In the genomic region with DNA sequence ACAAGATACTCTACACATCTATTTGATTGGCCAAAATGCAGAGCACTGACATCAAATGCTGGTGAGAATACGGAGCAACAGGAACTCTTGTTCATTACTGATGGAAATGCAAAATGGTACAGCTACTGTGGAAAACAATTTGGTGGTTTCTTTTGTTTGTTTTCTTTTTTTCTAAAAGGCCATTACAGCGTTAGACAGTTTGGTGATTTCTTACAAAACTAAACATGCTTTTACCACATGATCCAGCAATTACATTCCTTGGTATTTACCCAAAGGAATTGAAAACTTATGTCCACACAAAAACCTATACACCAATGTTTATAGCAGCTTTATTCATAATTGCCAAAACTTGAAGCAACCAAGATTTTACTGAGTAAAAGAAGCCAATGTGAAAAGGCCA, we compare ENCODE assay signal across 19 cellular contexts.
"Had no signal": no experiment of that assay in that cellular context is flagged by ENCODE, and none has a peak within 500 bp of the region (broad histone marks: within the 10 kb centered on the region; RNA-seq: fewer than 3 reads in every experiment).

No MANE protein-coding gene starts in this region.

- H3K27me3 ChIP-seq: cardiac muscle cell, tibial artery had no signal

- H3K9me3 ChIP-seq: adrenal gland, gastroesophageal sphincter, heart left ventricle, left ventricle myocardium inferior, psoas muscle, tibial artery had no signal

- H3K4me1 ChIP-seq: adrenal gland, gastroesophageal sphincter, psoas muscle had no signal

- DNase-seq: activated CD8-positive, alpha-beta memory T cell treated with anti-CD3 and anti-CD28 coated beads for 24 hours; activated CD8-positive, alpha-beta memory T cell treated with anti-CD3 and anti-CD28 coated beads, Interleukin-2, amount 50 U/mL, for 48 hours; activated effector memory CD4-positive, alpha-beta T cell treated with anti-CD3 and anti-CD28 coated beads, Interleukin-2, amount 50 U/mL, for 16 hours; activated T-cell treated with anti-CD3 and anti-CD28 coated beads, Interleukin-2, amount 50 U/mL, for 72 hours; adrenal gland; dermis blood vessel endothelial cell; effector memory CD8-positive, alpha-beta T cell; heart left ventricle; left ventricle myocardium inferior; mammary epithelial cell; psoas muscle; right cardiac atrium; stimulated activated naive CD8-positive, alpha-beta T cell treated with anti-CD3 and anti-CD28 coated beads, Interleukin-15, Interleukin-2, amounts not matched to agents 100 U/mL and 50 U/mL, for 24 hours; substantia nigra; T-helper 1 cell; T-helper 9 cell; tibial artery had no signal

- H3K4me3 ChIP-seq: adrenal gland, cardiac muscle cell, gastroesophageal sphincter, heart left ventricle, left ventricle myocardium inferior, psoas muscle, tibial artery had no signal

- H3K36me3 ChIP-seq: adrenal gland, cardiac muscle cell, gastroesophageal sphincter, heart left ventricle, left ventricle myocardium inferior, tibial artery had no signal

- H3K27ac ChIP-seq: adrenal gland, cardiac muscle cell, gastroesophageal sphincter, heart left ventricle, left ventricle myocardium inferior, psoas muscle, tibial artery had no signal
